8 cellular contexts compared by ENCODE assay signal in the genomic region with DNA sequence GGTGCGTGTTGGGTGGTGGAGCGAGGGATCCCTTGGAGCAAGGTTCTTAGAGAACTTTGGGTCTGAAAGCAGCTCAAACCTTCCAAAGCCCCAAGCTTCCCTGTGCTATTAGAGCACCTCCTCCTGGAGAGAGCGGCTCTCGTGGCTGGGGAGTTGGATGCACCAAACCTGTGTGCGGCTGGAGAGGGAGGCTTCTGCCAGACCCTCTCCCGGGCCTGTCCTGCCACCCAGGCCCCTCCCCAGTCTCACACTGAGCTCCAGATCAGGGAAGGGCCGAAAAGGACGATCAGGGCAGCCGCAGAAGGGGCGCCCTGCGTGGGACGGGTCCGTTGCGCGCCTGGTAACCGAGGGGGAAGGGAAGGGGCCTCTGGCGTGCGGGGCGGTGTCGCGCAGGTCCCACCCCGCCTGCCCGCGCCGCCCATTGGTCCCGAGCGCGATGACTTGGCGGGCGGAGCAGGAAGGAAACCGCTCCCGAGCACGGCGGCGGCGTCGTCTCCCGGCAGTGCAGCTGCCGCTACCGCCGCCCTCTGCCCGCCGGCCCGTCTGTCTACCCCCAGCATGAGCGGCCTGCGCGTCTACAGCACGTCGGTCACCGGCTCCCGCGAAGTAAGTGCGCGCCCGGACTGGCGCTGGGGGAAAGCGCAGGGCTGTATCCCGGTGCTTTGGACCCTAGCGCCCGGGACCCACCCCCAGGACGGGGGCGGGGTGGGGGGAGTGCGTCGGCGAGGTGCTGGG. TPM values are rescaled to one million over a fixed set of nuclear protein-coding genes. Genes with fewer than 3 reads are reported as not detected.
DNase-seq lines count a peak whose midpoint lies in the region; ATAC-seq and TF ChIP-seq lines count a peak whose summit lies in the region.

A gene (plus strand): TSS at position 489 of the 735 bp plus-strand sequence. CDS start 70 bp downstream, at position 559.

- peak; percentile 76 for DNase-seq in NT2/D1 (ENCODE audit: low read depth, low spot score)
- peak; percentile 54 for DNase-seq in activated CD8-positive, alpha-beta memory T cell treated with anti-CD3 and anti-CD28 coated beads, Interleukin-2, amount 50 U/mL, for 24 hours (ENCODE audit: extremely low read depth)
- peak; percentile 65 to 81 for DNase-seq in mesothelial cell of epicardium (ENCODE audit: low spot score in 2 of 2, unreplicated experiment in 2 of 2)
- DNase-seq in stimulated activated CD8-positive, alpha-beta memory T cell treated with anti-CD3 and anti-CD28 coated beads, Interleukin-15, amount 100 ng/mL, for 48 hours (ENCODE audit: low read depth in 2 of 2) = peak; percentile 84 to 85

- H3K27ac ChIP-seq in C4-2B = peak within 1 kb of the TSS; percentile 76

- H3K27me3 ChIP-seq in NT2/D1 (ENCODE audit: insufficient read depth, insufficient read length) = no peaks in the 10 kb centered on the region

- H3K4me3 ChIP-seq in NT2/D1 (ENCODE audit: insufficient read length, low read depth) = peak within 1 kb of the TSS; percentile 85

- H3K4me1 ChIP-seq in NT2/D1 (ENCODE audit: insufficient read depth, insufficient read length) = peaks cover 40% of the 10 kb centered on the region

- no peaks in the 10 kb centered on the region for H3K9me3 ChIP-seq in NT2/D1 (ENCODE audit: insufficient read depth, low read length)

- H3K36me3 ChIP-seq in NT2/D1 (ENCODE audit: insufficient read depth, insufficient read length, low read length) = peaks cover 70% of the 10 kb centered on the region

- in situ Hi-C loops in endometrial microvascular endothelial cells (cut with HindIII; ENCODE audit: inconsistent ontology term, low pct_unique_long_range_greater_than_20kb, low sequenced_read_pairs) = no loop called here

- H3K9me3 Mint-ChIP-seq in mesothelial cell of epicardium = no peaks in the 10 kb centered on the region

- peaks cover 31% of the 10 kb centered on the region for H3K4me1 Mint-ChIP-seq in mesothelial cell of epicardium

- peak within 1 kb of the TSS; percentile 87 for H3K4me3 Mint-ChIP-seq in mesothelial cell of epicardium

- peak; percentile 46 for TF ChIP-seq CTCF in C4-2B (conservative IDR thresholded peaks at IDR 0.05)
- TF ChIP-seq CTCF in mesothelial cell of epicardium (IDR thresholded peaks at IDR 0.05; ENCODE audit: unreplicated experiment) = no peak

- no peaks in the 10 kb centered on the region for H3K27me3 Mint-ChIP-seq in mesothelial cell of epicardium (ENCODE audit: low read depth)

- H3K36me3 Mint-ChIP-seq in mesothelial cell of epicardium = peaks cover 4% of the 10 kb centered on the region

- ATAC-seq in GM19324 (IDR thresholded peaks at IDR 0.05; ENCODE audit: low FRiP score, unreplicated experiment) (peak; percentile 75), HG03521 (IDR thresholded peaks at IDR 0.05; ENCODE audit: unreplicated experiment) (peak; percentile 60)

- H3K9ac ChIP-seq in NT2/D1 (ENCODE audit: insufficient read length, low read depth) = peak within 1 kb of the TSS; percentile 89

- peak within 1 kb of the TSS; percentile 88 for H3K27ac Mint-ChIP-seq in mesothelial cell of epicardium

RNA-seq across cellular contexts. Expression of the gene that starts here (rescaled TPM):
- total RNA-seq in endometrial microvascular endothelial cells (ENCODE audit: inconsistent ontology term) (165 TPM), mesothelial cell of epicardium (35.6 to 37.4 TPM (median 36.3 TPM) in 3 replicates)

Comparison
In these comparisons a context has a peak if more than half of its experiments do, and no peak if none do; other contexts are left out.
1. Peak in every context shown above with its lines: DNase-seq, ATAC-seq, H3K4me3 ChIP-seq and H3K27ac ChIP-seq.